ENCODE assay signal across 8 cellular contexts in the genomic region with DNA sequence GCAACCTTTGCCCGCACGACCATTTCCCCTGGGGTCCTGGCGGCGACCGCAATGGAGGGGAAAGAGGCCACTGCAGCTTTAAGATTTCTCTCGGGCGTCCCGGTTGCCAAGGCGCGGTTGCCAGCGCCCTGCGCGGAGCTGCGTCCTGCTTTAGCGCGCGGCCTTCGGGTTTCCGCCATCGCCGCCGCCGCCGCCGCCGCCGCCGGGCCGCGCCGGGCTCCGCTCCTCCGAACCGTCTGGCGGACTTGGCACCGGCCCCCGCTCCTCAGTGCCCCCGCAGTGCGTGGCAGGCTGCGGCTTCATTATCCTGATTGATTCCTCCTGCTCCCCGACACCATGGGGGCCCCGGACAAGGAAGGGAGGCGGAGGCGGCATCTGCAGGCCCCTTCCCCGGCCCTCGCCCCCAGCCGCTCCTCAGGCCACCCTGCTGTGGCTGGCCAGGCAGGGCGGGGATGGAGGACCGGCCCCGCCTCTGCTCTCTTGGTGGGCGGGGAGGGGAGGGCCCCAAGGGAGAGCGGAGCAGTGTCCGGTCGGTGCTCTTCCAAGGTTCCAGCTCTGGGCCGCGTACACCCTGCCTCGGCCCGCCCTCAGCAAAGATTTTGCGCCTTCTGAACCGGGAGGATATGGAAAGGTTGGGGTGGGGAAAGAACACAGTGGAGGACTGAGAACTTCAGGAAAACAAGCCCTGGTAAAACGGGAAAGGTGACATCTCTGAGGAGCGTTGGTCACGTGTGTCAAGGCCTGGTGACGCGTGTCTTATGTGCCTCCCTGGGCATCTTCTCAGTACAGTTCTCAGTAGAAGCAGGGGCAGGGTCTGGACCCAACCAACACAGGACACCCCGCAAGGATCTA. TPM values are rescaled to one million over a fixed set of nuclear protein-coding genes. Genes with fewer than 3 reads are reported as not detected.
DNase-seq lines count a peak whose midpoint lies in the region; ATAC-seq and TF ChIP-seq lines count a peak whose summit lies in the region.

No MANE protein-coding gene starts in this region.

- H3K9me3 Mint-ChIP-seq in CD14-positive monocyte, result peaks cover 0 to 9% (median 6%) of the 10 kb centered on the region in 7 donors

- intact Hi-C loops in CD14-positive monocyte (cut with micrococcal nuclease) (no loop called here), left ventricle myocardium inferior (cut with micrococcal nuclease) (no loop called here), posterior vena cava (cut with DNase I) (no loop called here)

- H3K9me3 ChIP-seq in left ventricle myocardium inferior (replicated peaks), result peaks cover 5% of the 10 kb centered on the region

- H3K4me1 ChIP-seq in left ventricle myocardium inferior, result peaks cover 21% of the 10 kb centered on the region

- no peak for ATAC-seq in HG02798 (IDR thresholded peaks at IDR 0.05; ENCODE audit: poor library complexity, unreplicated experiment)

- H3K27ac Mint-ChIP-seq in CD14-positive monocyte, result peak overlapping the region in 3 of 7 donors; percentile 20 to 66 (median 64)

- peaks cover 32 to 35% of the 10 kb centered on the region in 2 donors for H3K36me3 Mint-ChIP-seq in CD14-positive monocyte

- H3K27ac ChIP-seq in left ventricle myocardium inferior (replicated peaks), result peak overlapping the region; percentile 91

- H3K4me3 ChIP-seq in H7 (ENCODE audit: insufficient read depth, low read depth, low read length), result peak overlapping the region; percentile 57
- peak overlapping the region; percentile 76 for H3K4me3 ChIP-seq in left ventricle myocardium inferior

- peaks cover 21% of the 10 kb centered on the region for H3K4me1 Mint-ChIP-seq in CD14-positive monocyte

- H3K27me3 ChIP-seq in H7 (ENCODE audit: control insufficient read depth, insufficient read depth, low read length), result peaks cover 4% of the 10 kb centered on the region
- peaks cover 11% of the 10 kb centered on the region for H3K27me3 ChIP-seq in left ventricle myocardium inferior (ENCODE audit: low read depth)

- peak overlapping the region; percentile 78 to 99 for H3K4me3 Mint-ChIP-seq in CD14-positive monocyte

- peaks cover 24 to 40% (median 28%) of the 10 kb centered on the region in 3 donors for H3K27me3 Mint-ChIP-seq in CD14-positive monocyte (ENCODE audit: low read depth in 3 of 3)

- DNase-seq in CD14-positive monocyte (ENCODE audit: low spot score) (no peak), H7 (peak; percentile 97), anterior cingulate cortex (lab: John Stamatoyannopoulos, UW) (peak in 41 of 58 donors; percentile 14 to 74 (median 41)), left ventricle myocardium inferior (peak; percentile 76), posterior vena cava (ENCODE audit: low spot score) (peak; percentile 92), SIG-M5 (lab: John Stamatoyannopoulos, UW) (no peak)

- TF ChIP-seq CTCF in CD14-positive monocyte (IDR thresholded peaks at IDR 0.05) (no peak), left ventricle myocardium inferior (IDR thresholded peaks at IDR 0.05; ENCODE audit: borderline replicate concordance) (no peak)

- H3K36me3 ChIP-seq in H7 (replicated peaks; ENCODE audit: control insufficient read depth, insufficient read depth, low read length) (no peaks in the 10 kb centered on the region; the same call in 1 of the 2 replicates), left ventricle myocardium inferior (peaks cover 9% of the 10 kb centered on the region)

TF ChIP-seq in PFSK-1, 5 proteins besides CTCF, POLR2A, EP300 and RAD21:
- TF ChIP-seq SIN3A (IDR thresholded peaks at IDR 0.05; ENCODE audit: borderline replicate concordance, insufficient read depth, low read length) (no peak), FOXP2 (optimal IDR thresholded peaks at IDR 0.05; ENCODE audit: borderline replicate concordance, extremely low read depth, extremely low read length, insufficient read depth) (peak; percentile 37)

RNA-seq across cellular contexts. Expression of a gene that starts 34.0 kb away (rescaled TPM):
- not detected for polyA plus RNA-seq in CD14-positive monocyte
- not detected in 2 replicates for total RNA-seq in H7 (2014; rRNA removed; shearing (Covaris generic))
- polyA plus RNA-seq in PFSK-1 (2012; ENCODE audit: insufficient read length, low read depth), result not detected
- total RNA-seq in left ventricle myocardium inferior, result not detected
- not detected for total RNA-seq in posterior vena cava

RNA-seq across cellular contexts. Expression of a gene that starts 53.1 kb away (rescaled TPM):
- polyA plus RNA-seq in CD14-positive monocyte, result not detected
- 8.3 and 11.8 TPM in 2 replicates for total RNA-seq in H7 (2014; rRNA removed; shearing (Covaris generic))
- not detected for polyA plus RNA-seq in PFSK-1 (2012; ENCODE audit: insufficient read length, low read depth)
- 0.36 TPM for total RNA-seq in left ventricle myocardium inferior
- 1 to 10 TPM in 1 of 2 donors, under 1 TPM in 1; 0.38 to 2.3 TPM for total RNA-seq in posterior vena cava

Comparison
In these comparisons a context has a peak if more than half of its experiments do, and no peak if none do; other contexts are left out.
1. DNase-seq: peak in H7 (single experiment), anterior cingulate cortex (41 of 58), left ventricle myocardium inferior (single experiment) and posterior vena cava (single experiment); none in CD14-positive monocyte (single experiment) and SIG-M5 (single experiment).